In the genomic region with DNA sequence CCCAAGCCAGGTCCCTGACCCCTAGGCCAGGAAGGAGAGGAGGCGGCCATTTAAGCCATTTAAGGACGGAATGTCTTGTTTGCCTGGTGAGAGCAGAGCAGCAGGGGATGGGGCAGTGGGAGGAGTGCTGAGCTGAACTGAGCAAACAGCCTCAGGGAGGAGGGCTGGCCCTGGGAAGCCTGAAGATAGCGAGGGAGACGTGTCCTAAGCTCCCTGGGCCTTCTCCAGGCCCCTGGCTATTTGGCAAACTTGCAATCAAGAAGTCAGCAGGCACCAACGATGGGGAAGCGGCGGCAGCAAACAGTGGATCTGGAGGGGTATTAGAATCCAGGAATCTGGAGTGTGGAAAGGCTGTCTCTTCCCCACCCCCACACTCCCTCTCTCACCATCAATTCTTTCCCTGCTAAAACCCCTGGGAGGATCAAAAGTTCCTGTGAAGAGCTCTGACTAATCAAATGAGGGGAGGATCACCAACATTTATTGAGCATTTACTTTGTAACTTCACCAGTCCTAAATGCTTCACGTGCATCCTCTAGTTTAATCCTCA, we compare ENCODE assay signal across 8 cellular contexts. TPM values are rescaled to one million over a fixed set of nuclear protein-coding genes. Genes with fewer than 3 reads are reported as not detected.
DNase-seq lines count a peak whose midpoint lies in the region; ATAC-seq and TF ChIP-seq lines count a peak whose summit lies in the region.

No MANE protein-coding gene starts in this region.

- H3K4me3 Mint-ChIP-seq in Caco-2 (ENCODE audit: unreplicated experiment) = peak overlapping the region; percentile 78
- peak overlapping the region; percentile 81 to 93 (median 83) for H3K4me3 Mint-ChIP-seq in T-cell
- no peak overlapping the region for H3K4me3 Mint-ChIP-seq in progenitor cell of endocrine pancreas (ENCODE audit: low read depth)

- no peaks in the 10 kb centered on the region for H3K9me3 ChIP-seq in Caco-2

- H3K27me3 Mint-ChIP-seq in Caco-2 (ENCODE audit: insufficient read depth, unreplicated experiment) = no peaks in the 10 kb centered on the region
- H3K27me3 Mint-ChIP-seq in T-cell = no peaks in the 10 kb centered on the region
- H3K27me3 Mint-ChIP-seq in progenitor cell of endocrine pancreas = no peaks in the 10 kb centered on the region

- ATAC-seq in T-cell (replicated peaks in 1 of 4) (no peak), GM21447 (IDR thresholded peaks at IDR 0.05; ENCODE audit: unreplicated experiment) (no peak), HG03521 (IDR thresholded peaks at IDR 0.05; ENCODE audit: unreplicated experiment) (no peak), GM19455 (IDR thresholded peaks at IDR 0.05; ENCODE audit: unreplicated experiment) (no peak), esophagus mucosa (no peak)

- H3K4me3 ChIP-seq in Caco-2 (ENCODE audit: low read depth, low read length) = no peak overlapping the region; the same call in 1 of the 2 replicates
- H3K4me3 ChIP-seq in fibroblast of mammary gland (ENCODE audit: control insufficient read depth, low read depth, low read length) = peak overlapping the region; percentile 9

- H3K4me1 Mint-ChIP-seq in Caco-2 (ENCODE audit: low read depth, unreplicated experiment) = peaks cover 74% of the 10 kb centered on the region
- peaks cover 86 to 96% (median 87%) of the 10 kb centered on the region in 3 donors for H3K4me1 Mint-ChIP-seq in T-cell
- H3K4me1 Mint-ChIP-seq in progenitor cell of endocrine pancreas (ENCODE audit: low read depth) = peaks cover 70% of the 10 kb centered on the region

- intact Hi-C loops in Caco-2 (cut with micrococcal nuclease; ENCODE audit: unreplicated experiment) = no loop called here

- POLR2A ChIA-PET in Caco-2 (lab: Charles Lee) = interaction anchor here (0.5 to 1.7 kb wide), 6 partner anchors 9 to 101 kb away, joined by 3 to 23 read pairs (median 4); partner anchors contain the start of genes BCL9L, CENATAC, RPS25 and TRAPPC4
- POLR2A ChIA-PET in T-cell (lab: Charles Lee) = interaction anchor here in 1 of 2 donors (0.6 kb wide), 2 partner anchors 13 to 25 kb away, joined by 3 to 9 read pairs; no protein-coding TSS in a partner anchor

- peak; percentile 98 to 99 for DNase-seq in Caco-2
- DNase-seq in T-cell = no peak
- peak; percentile 91 for DNase-seq in fibroblast of mammary gland (ENCODE audit: low read depth)
- DNase-seq in progenitor cell of endocrine pancreas (ENCODE audit: low spot score, unreplicated experiment) = no peak

- H3K36me3 Mint-ChIP-seq in Caco-2 (ENCODE audit: insufficient read depth, unreplicated experiment) (peaks cover 81% of the 10 kb centered on the region), T-cell (peaks cover 24% of the 10 kb centered on the region), progenitor cell of endocrine pancreas (ENCODE audit: insufficient read depth) (no peaks in the 10 kb centered on the region)

- H3K27ac Mint-ChIP-seq in Caco-2 (ENCODE audit: unreplicated experiment) (peak overlapping the region; percentile 100), T-cell (peak overlapping the region; percentile 96 to 98), progenitor cell of endocrine pancreas (peak overlapping the region; percentile 92)

- no peaks in the 10 kb centered on the region for H3K27me3 ChIP-seq in Caco-2 (replicated peaks; ENCODE audit: control insufficient read depth, insufficient read depth, low read length)

- TF ChIP-seq CTCF in Caco-2 (IDR thresholded peaks at IDR 0.05; ENCODE audit: insufficient read depth in 1 of 2, low read depth in 1 of 2, low read length in 1 of 2, severe bottlenecking in 1 of 2, unreplicated experiment in 1 of 2) = no peak
- TF ChIP-seq CTCF in fibroblast of mammary gland (conservative IDR thresholded peaks at IDR 0.05; ENCODE audit: control insufficient read depth, insufficient read depth, low read depth, low read length) = no peak
- TF ChIP-seq CTCF in progenitor cell of endocrine pancreas (IDR thresholded peaks at IDR 0.05; ENCODE audit: unreplicated experiment) = no peak

- no TSS peak for BruUV-seq in Caco-2 (replicated peaks; lab: Mats Ljungman, UMichigan)

- peaks cover 86% of the 10 kb centered on the region for H3K4me1 ChIP-seq in Caco-2

- CTCF ChIA-PET in Caco-2 (lab: Charles Lee) (interaction anchor here (0.7 to 1.9 kb wide), 5 partner anchors 9 to 126 kb away, joined by 3 to 17 read pairs (median 5); partner anchors contain the start of genes BCL9L and DDX6), T-cell (lab: Charles Lee) (interaction anchor here in 1 of 2 donors (0.6 kb wide), 1 partner anchor 15 kb away, joined by 5 read pairs; no protein-coding TSS in a partner anchor)

- H3K9me3 Mint-ChIP-seq in Caco-2 (ENCODE audit: unreplicated experiment) (no peaks in the 10 kb centered on the region), T-cell (no peaks in the 10 kb centered on the region), progenitor cell of endocrine pancreas (ENCODE audit: low read depth) (no peaks in the 10 kb centered on the region)

- peaks cover 3% of the 10 kb centered on the region; the same call in 1 of the 2 replicates for H3K36me3 ChIP-seq in Caco-2 (ENCODE audit: control insufficient read depth, insufficient read depth, low read length)

RNA-seq across cellular contexts. Expression of gene BCL9L, which starts 8.8 kb away (rescaled TPM):
- 186 and 203 TPM in 2 replicates for total RNA-seq in Caco-2 (2022)
- 100 to 1,000 TPM; 229 to 331 (median 308) TPM for total RNA-seq in T-cell
- 26.4 and 30.3 TPM in 2 replicates for total RNA-seq in progenitor cell of endocrine pancreas
- 44.6 TPM for total RNA-seq in esophagus mucosa

RNA-seq across cellular contexts. Expression of gene CXCR5, which starts 33.2 kb away (rescaled TPM):
- total RNA-seq in Caco-2 (2022) (not detected in 2 replicates), T-cell (10 to 100 TPM in 1 of 5 donors, 1 to 10 TPM in 4; 4.7 to 10.6 (median 6.3) TPM), progenitor cell of endocrine pancreas (not detected in 2 replicates), esophagus mucosa (0.20 TPM)

RNA-seq across cellular contexts. Expression of gene UPK2, which starts 39.2 kb away (rescaled TPM):
- total RNA-seq in Caco-2 (2022) (1.8 and 3.5 TPM in 2 replicates), T-cell (under 1 TPM in 1 of 5 donors, not detected in 4; 0.32 TPM), progenitor cell of endocrine pancreas (0.41 TPM in 1 of 2 replicates, not detected in the other), esophagus mucosa (0.32 TPM)

RNA-seq across cellular contexts. Expression of gene FOXR1, which starts 54.6 kb away (rescaled TPM):
- not detected in 2 replicates for total RNA-seq in Caco-2 (2022)
- total RNA-seq in T-cell = not detected
- not detected in 2 replicates for total RNA-seq in progenitor cell of endocrine pancreas
- not detected for total RNA-seq in esophagus mucosa

Comparison
In these comparisons a context has a peak if more than half of its experiments do, and no peak if none do; other contexts are left out.
1. DNase-seq: peak in Caco-2 (2 of 2) and fibroblast of mammary gland (single experiment); none in T-cell (0 of 34) and progenitor cell of endocrine pancreas (single experiment).
2. Peak in every context shown above with its lines, with median percentiles within 50 percentile points of each other: H3K27ac Mint-ChIP-seq.